In the genomic region with DNA sequence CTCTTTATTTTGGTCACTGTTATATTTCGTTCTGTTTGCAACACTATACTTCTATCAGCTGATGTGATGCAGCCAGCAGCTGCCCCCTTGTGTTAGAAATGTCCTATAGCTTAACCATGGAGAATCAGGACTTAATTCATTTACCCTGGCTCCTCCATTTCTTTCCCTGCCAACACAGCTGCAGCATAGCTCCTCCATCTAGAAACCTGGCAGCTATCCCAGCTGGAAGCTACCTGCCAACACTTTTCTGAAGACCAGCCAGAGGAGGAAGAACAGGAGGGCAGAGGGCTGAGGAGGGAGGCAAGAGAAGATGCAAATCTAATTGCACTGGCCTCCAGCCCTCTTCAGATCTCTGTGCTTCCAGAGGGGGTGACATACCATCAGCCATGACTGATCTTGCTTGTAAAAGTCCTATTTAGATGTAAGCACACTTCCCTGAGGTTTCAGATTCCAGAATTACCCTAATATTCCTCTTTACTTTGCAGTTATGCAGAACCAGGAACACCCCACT, we compare ENCODE assay signal across 8 cellular contexts.
DNase-seq lines count a peak whose midpoint lies in the region; ATAC-seq and TF ChIP-seq lines count a peak whose summit lies in the region.

No MANE protein-coding gene starts in this region.

- H3K9me3 ChIP-seq in right lobe of liver (no peaks in the 10 kb centered on the region), upper lobe of right lung (no peaks in the 10 kb centered on the region)

- H3K4me1 ChIP-seq in right lobe of liver (no peaks in the 10 kb centered on the region), upper lobe of right lung (peaks cover 8% of the 10 kb centered on the region)

- H3K36me3 ChIP-seq in right lobe of liver (no peaks in the 10 kb centered on the region), upper lobe of right lung (no peaks in the 10 kb centered on the region)

- peak; percentile 73 for DNase-seq in EH (ENCODE audit: low read depth)
- peak; percentile 67 for DNase-seq in LHCN-M2 (ENCODE audit: low read depth)
- peak; percentile 41 for DNase-seq in OCI-M1 (lab: John Stamatoyannopoulos, UW)
- peak; percentile 80 for DNase-seq in dermis blood vessel endothelial cell
- DNase-seq in right lobe of liver = peak in 2 of 3 donors; percentile 21 to 58
- DNase-seq in upper lobe of right lung = no peak

- H3K27me3 ChIP-seq in right lobe of liver = no peaks in the 10 kb centered on the region
- no peaks in the 10 kb centered on the region for H3K27me3 ChIP-seq in upper lobe of right lung

- intact Hi-C loops in right lobe of liver (cut with DNase I) (no loop called here), upper lobe of right lung (cut with DNase I) (no loop called here)

- TF ChIP-seq POLR2A in right lobe of liver (IDR thresholded peaks at IDR 0.05) = no peak

- TF ChIP-seq CTCF in right lobe of liver (IDR thresholded peaks at IDR 0.05) (peak; percentile 51 to 62 (median 54)), upper lobe of right lung (IDR thresholded peaks at IDR 0.05) (peak; percentile 77)

- H3K27ac ChIP-seq in right lobe of liver = no peak overlapping the region
- no peak overlapping the region for H3K27ac ChIP-seq in upper lobe of right lung

- no peak overlapping the region for H3K4me3 ChIP-seq in right lobe of liver
- H3K4me3 ChIP-seq in upper lobe of right lung = no peak overlapping the region

- 6% methylated on average over 1 of the region's 1 CpG for WGBS in right lobe of liver (ENCODE audit: insufficient coverage, low coverage, low lambda C conversion rate, missing lambda C conversion rate)

- ATAC-seq in right lobe of liver = peak; percentile 73 to 88 (median 86)
- peak; percentile 91 for ATAC-seq in upper lobe of right lung
- ATAC-seq in HG02642 (IDR thresholded peaks at IDR 0.05; ENCODE audit: poor library complexity, unreplicated experiment) = no peak
- no peak for ATAC-seq in GM21619 (IDR thresholded peaks at IDR 0.05; ENCODE audit: unreplicated experiment)

Comparison
In these comparisons a context has a peak if more than half of its experiments do, and no peak if none do; other contexts are left out.
1. ATAC-seq: peak in right lobe of liver (4 of 4) and upper lobe of right lung (single experiment); none in HG02642 (single experiment) and GM21619 (single experiment).